Comparison of ENCODE assay signal across 14 cellular contexts in the genomic region with DNA sequence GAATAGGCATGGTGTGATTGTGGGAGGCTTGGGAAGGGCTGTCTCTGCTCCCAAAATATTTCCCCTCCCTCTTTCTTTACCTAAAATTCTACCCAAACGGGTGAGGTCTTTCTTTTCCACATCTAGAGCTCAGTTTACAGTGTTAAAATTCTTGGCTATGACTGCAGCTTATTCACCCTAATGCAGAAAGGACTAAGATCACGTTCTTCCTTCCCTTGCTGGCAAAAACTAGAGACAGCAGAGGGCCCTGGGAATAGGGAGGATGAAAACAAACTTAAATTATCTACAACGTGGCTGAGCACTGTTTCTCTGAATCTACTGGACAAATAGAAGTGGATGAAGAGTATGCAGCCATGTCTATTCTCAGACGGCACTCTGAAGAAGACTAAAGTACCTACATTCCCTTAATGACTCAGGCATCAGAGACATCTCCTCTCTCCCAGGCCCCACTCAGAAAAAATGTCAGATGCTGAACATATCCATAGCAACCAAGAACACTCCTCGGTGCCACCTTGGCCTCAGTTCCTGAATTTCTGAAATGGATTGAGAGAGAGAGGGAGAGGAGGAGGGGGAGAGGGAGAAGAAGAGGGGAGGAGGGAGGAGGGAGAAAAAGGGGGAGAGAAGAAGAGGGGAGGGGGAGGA. TPM values are rescaled to one million over a fixed set of nuclear protein-coding genes. Genes with fewer than 3 reads are reported as not detected.
DNase-seq lines count a peak whose midpoint lies in the region; ATAC-seq and TF ChIP-seq lines count a peak whose summit lies in the region.
"Had no signal": no experiment of that assay in that cellular context is flagged by ENCODE, and none has a peak within 500 bp of the region (broad histone marks: within the 10 kb centered on the region; RNA-seq: fewer than 3 reads in every experiment).

No MANE protein-coding gene starts in this region.

- H3K79me2 ChIP-seq in PC-3 (ENCODE audit: low read length), result no peaks in the 10 kb centered on the region

- H3K4me3 Mint-ChIP-seq in MCF 10A (ENCODE audit: unreplicated experiment), result no peak overlapping the region
- H3K4me3 Mint-ChIP-seq in mesothelial cell of epicardium, result no peak overlapping the region
- H3K4me3 Mint-ChIP-seq in activated T-cell treated with anti-CD3 and anti-CD28 coated beads, Interleukin-2, amount 50 U/mL, for 4 hours, result no peak overlapping the region
- H3K4me3 Mint-ChIP-seq: activated CD8-positive, alpha-beta memory T cell treated with anti-CD3 and anti-CD28 coated beads, Interleukin-2, amount 10 ng/mL, durations not matched to agents 7 days and 5 days; activated naive CD8-positive, alpha-beta T cell treated with anti-CD3 and anti-CD28 coated beads for 36 hours had no signal

- H3K4me1 ChIP-seq in breast epithelium (no peaks in the 10 kb centered on the region), tibial artery (peaks cover 0 to 44% (median 15%) of the 10 kb centered on the region in 4 donors), PC-3 (ENCODE audit: insufficient read depth, low read length) (peaks cover 3% of the 10 kb centered on the region; the same call in 1 of the 2 replicates)
- H3K4me1 ChIP-seq: transverse colon had no signal

- no peak overlapping the region for H2AFZ ChIP-seq in PC-3 (ENCODE audit: low read length)

- H3K4me3 ChIP-seq in breast epithelium, result no peak overlapping the region
- H3K4me3 ChIP-seq in cardiac fibroblast (replicated peaks in 1 of 2; ENCODE audit: low read depth in 2 of 2, low read length in 2 of 2), result no peak overlapping the region
- H3K4me3 ChIP-seq in tibial artery, result no peak overlapping the region
- no peak overlapping the region for H3K4me3 ChIP-seq in PC-3 (ENCODE audit: low read length)
- H3K4me3 ChIP-seq: transverse colon had no signal

- no peaks in the 10 kb centered on the region for H4K20me1 ChIP-seq in PC-3 (ENCODE audit: low read length)

- H3K27ac ChIP-seq in breast epithelium (peak overlapping the region; percentile 50 to 59), tibial artery (peak overlapping the region; percentile 68 to 73), PC-3 (ENCODE audit: low read length) (no peak overlapping the region), RWPE1 (no peak overlapping the region)

- H3K36me3 Mint-ChIP-seq in MCF 10A (ENCODE audit: insufficient read depth, unreplicated experiment) (no peaks in the 10 kb centered on the region), mesothelial cell of epicardium (no peaks in the 10 kb centered on the region)
- H3K36me3 Mint-ChIP-seq in activated T-cell treated with anti-CD3 and anti-CD28 coated beads, Interleukin-2, amount 50 U/mL, for 4 hours (ENCODE audit: insufficient read depth), result no peaks in the 10 kb centered on the region
- H3K36me3 Mint-ChIP-seq: activated CD8-positive, alpha-beta memory T cell treated with anti-CD3 and anti-CD28 coated beads, Interleukin-2, amount 10 ng/mL, durations not matched to agents 7 days and 5 days; activated naive CD8-positive, alpha-beta T cell treated with anti-CD3 and anti-CD28 coated beads for 36 hours had no signal

- H3K27me3 ChIP-seq in breast epithelium (no peaks in the 10 kb centered on the region), tibial artery (no peaks in the 10 kb centered on the region), PC-3 (ENCODE audit: low read length) (no peaks in the 10 kb centered on the region)
- H3K27me3 ChIP-seq: transverse colon had no signal

- ATAC-seq in PC-3, result no peak
- ATAC-seq in activated T-cell treated with anti-CD3 and anti-CD28 coated beads, Interleukin-2, amount 50 U/mL, for 4 hours, result no peak
- ATAC-seq: activated CD8-positive, alpha-beta memory T cell treated with anti-CD3 and anti-CD28 coated beads, Interleukin-2, amount 10 ng/mL, durations not matched to agents 7 days and 5 days had no signal

- no peaks in the 10 kb centered on the region for H3F3A ChIP-seq in PC-3 (ENCODE audit: low read length, unreplicated experiment)

- BruUV-seq in MCF 10A (replicated peaks; lab: Mats Ljungman, UMichigan) (no TSS peak), PC-3 (replicated peaks; lab: Mats Ljungman, UMichigan) (no TSS peak)

- H3K4me1 Mint-ChIP-seq in MCF 10A (ENCODE audit: insufficient read depth, unreplicated experiment) (peaks cover 10% of the 10 kb centered on the region), mesothelial cell of epicardium (peaks cover 11% of the 10 kb centered on the region)
- no peaks in the 10 kb centered on the region for H3K4me1 Mint-ChIP-seq in activated T-cell treated with anti-CD3 and anti-CD28 coated beads, Interleukin-2, amount 50 U/mL, for 4 hours (ENCODE audit: low read depth)
- H3K4me1 Mint-ChIP-seq: activated CD8-positive, alpha-beta memory T cell treated with anti-CD3 and anti-CD28 coated beads, Interleukin-2, amount 10 ng/mL, durations not matched to agents 7 days and 5 days; activated naive CD8-positive, alpha-beta T cell treated with anti-CD3 and anti-CD28 coated beads for 36 hours had no signal

- no peak overlapping the region for H3K9ac ChIP-seq in PC-3 (ENCODE audit: low read length)

- H3K9me3 Mint-ChIP-seq in MCF 10A (ENCODE audit: unreplicated experiment) (no peaks in the 10 kb centered on the region), mesothelial cell of epicardium (no peaks in the 10 kb centered on the region)
- H3K9me3 Mint-ChIP-seq in activated T-cell treated with anti-CD3 and anti-CD28 coated beads, Interleukin-2, amount 50 U/mL, for 4 hours, result no peaks in the 10 kb centered on the region
- H3K9me3 Mint-ChIP-seq: activated naive CD8-positive, alpha-beta T cell treated with anti-CD3 and anti-CD28 coated beads for 36 hours had no signal

- POLR2A ChIA-PET in MCF 10A (lab: Yijun Ruan, JAX), result interaction anchor here (1.1 to 1.2 kb wide), 3 partner anchors 8 to 40 kb away, joined by 3 to 5 read pairs (median 3); partner anchors contain the start of gene ACBD6
- POLR2A ChIA-PET in PC-3 (lab: Charles Lee; ENCODE audit: unreplicated experiment), result no interaction called here
- POLR2A ChIA-PET in RWPE1 (lab: Yijun Ruan, JAX; ENCODE audit: low non-redundant PET), result no interaction called here

- H3K9me3 ChIP-seq in breast epithelium (no peaks in the 10 kb centered on the region), tibial artery (no peaks in the 10 kb centered on the region), PC-3 (ENCODE audit: low read length) (no peaks in the 10 kb centered on the region)
- H3K9me3 ChIP-seq: transverse colon had no signal

- no peaks in the 10 kb centered on the region for H3K9me2 ChIP-seq in PC-3 (replicated peaks; ENCODE audit: low read length)

- H3K36me3 ChIP-seq in breast epithelium (no peaks in the 10 kb centered on the region), tibial artery (no peaks in the 10 kb centered on the region), PC-3 (ENCODE audit: low read depth, low read length) (no peaks in the 10 kb centered on the region)
- H3K36me3 ChIP-seq: transverse colon had no signal

- no peak for TF ChIP-seq POLR2A in breast epithelium (IDR thresholded peaks at IDR 0.05)

- intact Hi-C loops in breast epithelium (cut with DNase I; ENCODE audit: low total_unique reads) (no loop called here), MCF 10A (cut with micrococcal nuclease) (no loop called here), tibial artery (cut with DNase I; ENCODE audit: low total_unique reads) (no loop called here), PC-3 (cut with micrococcal nuclease) (no loop called here)

- DNase-seq in breast epithelium (ENCODE audit: low spot score in 2 of 2) (no peak), MCF 10A (ENCODE audit: unreplicated experiment) (no peak), cardiac fibroblast (ENCODE audit: low read depth in 2 of 2) (peak; percentile 18 to 48), mesothelial cell of epicardium (ENCODE audit: low spot score in 2 of 2, unreplicated experiment in 2 of 2) (no peak), tibial artery (no peak), PC-3 (no peak), RWPE1 (ENCODE audit: low spot score) (no peak)
- DNase-seq in activated T-cell treated with anti-CD3 and anti-CD28 coated beads, Interleukin-2, amount 50 U/mL, for 4 hours, result no peak
- DNase-seq: 8988T; activated CD8-positive, alpha-beta memory T cell treated with anti-CD3 and anti-CD28 coated beads, Interleukin-2, amount 10 ng/mL, durations not matched to agents 7 days and 5 days; activated naive CD8-positive, alpha-beta T cell treated with anti-CD3 and anti-CD28 coated beads for 36 hours; NCI-H1092 treated with DMSO at 0.1 percent for 48 hours; NCI-H526 treated with DMSO at 0.1 percent for 48 hours; transverse colon had no signal

- TF ChIP-seq CTCF in breast epithelium (IDR thresholded peaks at IDR 0.05), result no peak
- no peak for TF ChIP-seq CTCF in MCF 10A (IDR thresholded peaks at IDR 0.05; ENCODE audit: unreplicated experiment)
- no peak for TF ChIP-seq CTCF in cardiac fibroblast (IDR thresholded peaks at IDR 0.05; ENCODE audit: low read depth, low read length)
- TF ChIP-seq CTCF in mesothelial cell of epicardium (IDR thresholded peaks at IDR 0.05; ENCODE audit: unreplicated experiment), result no peak
- TF ChIP-seq CTCF in tibial artery (IDR thresholded peaks at IDR 0.05), result no peak
- TF ChIP-seq CTCF in PC-3 (conservative IDR thresholded peaks at IDR 0.05; ENCODE audit: low read depth, low read length), result no peak
- TF ChIP-seq CTCF in RWPE1 (conservative IDR thresholded peaks at IDR 0.05; ENCODE audit: low read depth), result no peak

- H3K27me3 Mint-ChIP-seq in MCF 10A (ENCODE audit: insufficient read depth, unreplicated experiment) (no peaks in the 10 kb centered on the region), mesothelial cell of epicardium (ENCODE audit: low read depth) (no peaks in the 10 kb centered on the region)
- no peaks in the 10 kb centered on the region for H3K27me3 Mint-ChIP-seq in activated T-cell treated with anti-CD3 and anti-CD28 coated beads, Interleukin-2, amount 50 U/mL, for 4 hours (ENCODE audit: low read depth)
- H3K27me3 Mint-ChIP-seq: activated naive CD8-positive, alpha-beta T cell treated with anti-CD3 and anti-CD28 coated beads for 36 hours had no signal

- no peak overlapping the region for H3K4me2 ChIP-seq in PC-3 (ENCODE audit: low read length)

- no peak overlapping the region for H3K27ac Mint-ChIP-seq in MCF 10A (ENCODE audit: low read depth, unreplicated experiment)
- peak overlapping the region; percentile 44 for H3K27ac Mint-ChIP-seq in mesothelial cell of epicardium
- H3K27ac Mint-ChIP-seq: activated CD8-positive, alpha-beta memory T cell treated with anti-CD3 and anti-CD28 coated beads, Interleukin-2, amount 10 ng/mL, durations not matched to agents 7 days and 5 days; activated naive CD8-positive, alpha-beta T cell treated with anti-CD3 and anti-CD28 coated beads for 36 hours had no signal

- CTCF ChIA-PET in MCF 10A (lab: Yijun Ruan, JAX) (no interaction called here), PC-3 (lab: Charles Lee) (no interaction called here), RWPE1 (lab: Yijun Ruan, JAX) (interaction anchor here (0.8 kb wide), 1 partner anchor 212 kb away, joined by 3 read pairs; no protein-coding TSS in a partner anchor)

RNA-seq across cellular contexts. Expression of gene OVAAL, which starts 16.1 kb away (rescaled TPM):
- total RNA-seq in breast epithelium, result not detected
- not detected in 2 replicates for total RNA-seq in MCF 10A (2022)
- total RNA-seq in mesothelial cell of epicardium, result not detected in 3 replicates
- total RNA-seq in PC-3 (2014; rRNA removed), result not detected in 2 replicates
- not detected for total RNA-seq in activated T-cell treated with anti-CD3 and anti-CD28 coated beads, Interleukin-2, amount 50 U/mL, for 4 hours
- total RNA-seq: activated CD8-positive, alpha-beta memory T cell treated with anti-CD3 and anti-CD28 coated beads, Interleukin-2, amount 10 ng/mL, durations not matched to agents 7 days and 5 days; activated naive CD8-positive, alpha-beta T cell treated with anti-CD3 and anti-CD28 coated beads for 36 hours had no signal

RNA-seq across cellular contexts. Expression of gene ACBD6, which starts 40.3 kb away (rescaled TPM):
- total RNA-seq in breast epithelium (10 to 100 TPM; 42.6 to 50.1 (median 48.8) TPM), MCF 10A (2022) (123 and 136 TPM in 2 replicates), mesothelial cell of epicardium (75.2 to 80.5 TPM (median 77.5 TPM) in 3 replicates), PC-3 (2014; rRNA removed) (43.3 and 69.6 TPM in 2 replicates)
- total RNA-seq in activated T-cell treated with anti-CD3 and anti-CD28 coated beads, Interleukin-2, amount 50 U/mL, for 4 hours, result 10 to 100 TPM; 54.9 to 63.6 (median 60.7) TPM

Comparison
In these comparisons a context has a peak if more than half of its experiments do, and no peak if none do; other contexts are left out.
1. DNase-seq: peak in cardiac fibroblast (2 of 2); none in breast epithelium (0 of 2), MCF 10A (single experiment), mesothelial cell of epicardium (0 of 2), tibial artery (0 of 2), PC-3 (single experiment), RWPE1 (single experiment) and activated T-cell treated with anti-CD3 and anti-CD28 coated beads, Interleukin-2, amount 50 U/mL, for 4 hours (single experiment).
2. H3K27ac ChIP-seq: peak in breast epithelium (2 of 2) and tibial artery (2 of 2); none in PC-3 (single experiment) and RWPE1 (single experiment).